ENCODE assay signal across 15 cellular contexts in the genomic region with DNA sequence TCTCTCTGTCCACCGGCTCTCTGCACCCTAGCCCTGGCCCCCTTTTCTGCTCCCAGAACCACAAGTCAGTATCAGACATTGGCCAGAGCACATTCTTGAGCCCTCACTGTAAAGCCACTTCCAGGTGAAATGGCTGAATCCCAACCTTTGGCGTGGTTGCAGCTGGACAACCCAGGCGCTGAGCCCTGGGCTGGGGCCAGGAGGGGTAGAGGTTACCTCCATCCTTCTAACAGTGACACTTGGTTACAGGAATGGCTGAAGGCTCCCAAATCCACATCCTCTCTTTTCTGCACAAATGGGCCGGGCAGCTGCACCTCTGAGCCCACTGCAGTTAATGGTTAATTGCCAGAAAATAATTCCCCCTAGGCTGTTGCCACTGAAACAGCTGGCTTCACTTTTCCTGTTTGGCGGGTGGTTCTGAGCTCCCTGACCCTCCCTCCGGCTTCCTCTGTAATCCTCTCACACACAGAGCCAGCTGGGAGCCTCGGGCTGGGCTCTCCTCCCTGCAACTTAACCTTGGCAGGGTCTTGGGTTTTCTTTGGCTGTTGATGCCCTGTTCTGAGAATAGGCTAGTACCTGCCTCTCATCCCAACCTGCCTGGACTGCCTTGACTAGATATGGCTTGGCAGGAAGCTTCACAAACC. TPM values are rescaled to one million over a fixed set of nuclear protein-coding genes. Genes with fewer than 3 reads are reported as not detected.
DNase-seq lines count a peak whose midpoint lies in the region; ATAC-seq and TF ChIP-seq lines count a peak whose summit lies in the region.
"Had no signal": no experiment of that assay in that cellular context is flagged by ENCODE, and none has a peak within 500 bp of the region (broad histone marks: within the 10 kb centered on the region; RNA-seq: fewer than 3 reads in every experiment).

No MANE protein-coding gene starts in this region.

- H3K79me2 ChIP-seq in hepatocyte: no peaks in the 10 kb centered on the region
- H3K79me2 ChIP-seq: parathyroid adenoma had no signal

- H3K9me2 ChIP-seq in hepatocyte (replicated peaks; ENCODE audit: insufficient read depth): no peaks in the 10 kb centered on the region

- H3K27ac ChIP-seq in A673 (ENCODE audit: low read depth, low read length, poor library complexity, severe bottlenecking) (no peak overlapping the region), hepatocyte (no peak overlapping the region), aorta (ENCODE audit: low read depth in 1 of 2, low read length in 2 of 2) (no peak overlapping the region), dorsolateral prefrontal cortex (peak overlapping the region in 1 of 59 donors; percentile 37)
- H3K27ac ChIP-seq: parathyroid adenoma had no signal

- H3K4me1 ChIP-seq in A673 (ENCODE audit: insufficient read depth, low read length, poor library complexity, severe bottlenecking): peaks cover 14% of the 10 kb centered on the region
- H3K4me1 ChIP-seq in adipocyte (ENCODE audit: control insufficient read depth, insufficient read depth, low read length): no peaks in the 10 kb centered on the region
- H3K4me1 ChIP-seq in hepatocyte (ENCODE audit: insufficient read depth): peaks cover 5% of the 10 kb centered on the region
- no peaks in the 10 kb centered on the region for H3K4me1 ChIP-seq in aorta (ENCODE audit: control insufficient read depth in 1 of 2, insufficient read depth in 2 of 2, low read length in 2 of 2)

- H3K9ac ChIP-seq in adipocyte (ENCODE audit: low read length): no peak overlapping the region
- H3K9ac ChIP-seq: parathyroid adenoma had no signal

- no peak overlapping the region for H2AFZ ChIP-seq in hepatocyte
- H2AFZ ChIP-seq: parathyroid adenoma had no signal

- TF ChIP-seq CTCF in A673 (conservative IDR thresholded peaks at IDR 0.05; ENCODE audit: low read depth, low read length) (no peak), hepatocyte (IDR thresholded peaks at IDR 0.05; ENCODE audit: poor library complexity) (no peak), dorsolateral prefrontal cortex (IDR thresholded peaks at IDR 0.05 in 54 of 56, conservative IDR thresholded peaks at IDR 0.05 in 2 of 56; ENCODE audit: low read depth in 1 of 56, partially characterized antibody in 56 of 56) (no peak)

- H3K9me3 ChIP-seq in A673 (ENCODE audit: low read depth, low read length, poor library complexity, severe bottlenecking): no peaks in the 10 kb centered on the region
- no peaks in the 10 kb centered on the region for H3K9me3 ChIP-seq in adipocyte (ENCODE audit: control insufficient read depth, low read length)
- H3K9me3 ChIP-seq in hepatocyte (ENCODE audit: low read depth): no peaks in the 10 kb centered on the region
- no peaks in the 10 kb centered on the region for H3K9me3 ChIP-seq in aorta (ENCODE audit: control insufficient read depth, low read length)

- WGBS in hepatocyte (ENCODE audit: low lambda C conversion rate, missing lambda C conversion rate): 28% methylated on average over 7 of the region's 7 CpGs
- 15 to 17% methylated on average over 7 of the region's 7 CpGs for WGBS in aorta, 2 donors

- POLR2A ChIA-PET in A673 (lab: Charles Lee; ENCODE audit: low non-redundant PET): no interaction called here

- no TSS peak for BruUV-seq in A673 (replicated peaks; lab: Mats Ljungman, UMichigan)

- H4K20me1 ChIP-seq in hepatocyte (ENCODE audit: insufficient read depth, poor library complexity, severe bottlenecking): no peaks in the 10 kb centered on the region

- intact Hi-C loops in A673 (cut with micrococcal nuclease; ENCODE audit: unreplicated experiment): no loop called here
- intact Hi-C loops in aorta (cut with DNase I): no loop called here
- intact Hi-C loops in dorsolateral prefrontal cortex (cut with DNase I): no loop called here

- H3K36me3 ChIP-seq in A673 (ENCODE audit: insufficient read depth, low read length, poor library complexity, severe bottlenecking) (no peaks in the 10 kb centered on the region), adipocyte (ENCODE audit: control insufficient read depth, insufficient read depth, low read length, severe bottlenecking) (no peaks in the 10 kb centered on the region), hepatocyte (replicated peaks; ENCODE audit: insufficient read depth, low read depth) (no peaks in the 10 kb centered on the region), aorta (ENCODE audit: control insufficient read depth in 1 of 2, insufficient read depth in 2 of 2, low read length in 1 of 2) (no peaks in the 10 kb centered on the region)

- H3K4me3 ChIP-seq in A673 (ENCODE audit: low read depth, low read length, poor library complexity, severe bottlenecking) (no peak overlapping the region), adipocyte (ENCODE audit: low read length) (no peak overlapping the region), hepatocyte (no peak overlapping the region), aorta (ENCODE audit: low read length in 2 of 2) (no peak overlapping the region), dorsolateral prefrontal cortex (no peak overlapping the region)

- CTCF ChIA-PET in A673 (lab: Charles Lee): interaction anchor here (1.0 kb wide), 1 partner anchor 88 kb away, joined by 3 read pairs; no protein-coding TSS in a partner anchor

- H3K27me3 ChIP-seq in A673 (replicated peaks; ENCODE audit: insufficient read depth, low read depth, low read length, poor library complexity) (no peaks in the 10 kb centered on the region), adipocyte (replicated peaks; ENCODE audit: control insufficient read depth, insufficient read depth, low read length) (peaks cover 37% of the 10 kb centered on the region), hepatocyte (peaks cover 5% of the 10 kb centered on the region), aorta (ENCODE audit: control insufficient read depth in 1 of 2, insufficient read depth in 2 of 2, low read length in 1 of 2) (no peaks in the 10 kb centered on the region), dorsolateral prefrontal cortex (no peaks in the 10 kb centered on the region)

- no peak overlapping the region for H3K4me2 ChIP-seq in hepatocyte

- DNase-seq in A673 (ENCODE audit: low spot score) (peak; percentile 59), M059J (ENCODE audit: low read depth) (peak; percentile 7), adipocyte (ENCODE audit: low read depth) (peak; percentile 65), hepatocyte (ENCODE audit: low spot score) (peak; percentile 34), aorta (no peak), NCI-H226 (no peak), dorsolateral prefrontal cortex (no peak)
- DNase-seq: activated CD4-positive, alpha-beta T cell treated with anti-CD3 and anti-CD28 coated beads for 36 hours; effector memory CD8-positive, alpha-beta T cell; H9; NCI-H187; T-helper 1 cell had no signal

- ATAC-seq in aorta (ENCODE audit: low FRiP score) (no peak), HG03442 (IDR thresholded peaks at IDR 0.05; ENCODE audit: unreplicated experiment) (no peak)
- ATAC-seq: activated CD4-positive, alpha-beta T cell treated with anti-CD3 and anti-CD28 coated beads for 36 hours; activated T-helper 17 cell treated with anti-CD3 and anti-CD28 coated beads, Interleukin-2, amount 50 U/mL, for 72 hours; effector memory CD8-positive, alpha-beta T cell had no signal

RNA-seq across cellular contexts. Expression of a gene that starts 44.1 kb away (rescaled TPM):
- total RNA-seq in A673 (2021): 20.9 and 28.0 TPM in 2 replicates
- 0.39 and 0.44 TPM in 2 replicates for total RNA-seq in M059J (2014; rRNA removed; shearing (Covaris generic))
- total RNA-seq in hepatocyte: 7.5 and 9.6 TPM in 2 replicates
- polyA plus RNA-seq in hepatocyte: 3.3 and 5.2 TPM in 2 replicates
- 10 to 100 TPM in 1 of 2 donors, 1 to 10 TPM in 1; 2.8 to 14.1 TPM for total RNA-seq in aorta
- polyA plus RNA-seq in aorta: under 1 TPM in 1 of 2 donors, not detected in 1; 0.03 TPM
- total RNA-seq in dorsolateral prefrontal cortex: 10 to 100 TPM in 21 of 120 experiments, 1 to 10 TPM in 99; 1.5 to 19.0 (median 5.4) TPM
- total RNA-seq: activated CD4-positive, alpha-beta T cell treated with anti-CD3 and anti-CD28 coated beads for 36 hours had no signal

Comparison
In these comparisons a context has a peak if more than half of its experiments do, and no peak if none do; other contexts are left out.
1. DNase-seq: peak in A673 (single experiment), M059J (single experiment), adipocyte (single experiment) and hepatocyte (single experiment); none in aorta (0 of 2), NCI-H226 (single experiment) and dorsolateral prefrontal cortex (0 of 10).